ENCODE assay signal across 6 cellular contexts in the genomic region with DNA sequence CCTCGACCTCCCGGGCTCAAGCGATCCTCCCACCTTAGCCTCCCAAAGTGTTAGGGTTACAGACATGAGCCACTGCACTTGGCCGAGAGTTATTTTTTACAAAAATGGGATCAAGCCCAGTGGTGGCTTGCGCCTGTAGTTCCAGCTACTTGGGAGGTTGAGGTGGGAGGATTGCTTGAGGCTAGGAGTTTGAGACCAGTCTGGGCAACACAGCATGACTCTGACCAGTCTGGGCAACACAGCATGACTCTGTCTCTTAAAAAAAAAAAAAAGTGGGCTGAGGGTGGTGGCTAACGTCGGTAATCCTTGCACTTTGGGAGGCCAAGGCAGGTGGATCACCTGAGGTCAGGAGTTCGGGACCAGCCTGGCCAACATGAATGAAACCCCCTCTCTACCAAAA. TPM values are rescaled to one million over a fixed set of nuclear protein-coding genes. Genes with fewer than 3 reads are reported as not detected.
A peak's percentile ranks its signal among the peaks of the same experiment; 100 is the strongest.
DNase-seq lines count a peak whose midpoint lies in the region; ATAC-seq, FAIRE-seq and TF ChIP-seq lines count a peak whose summit lies in the region.
"Not testable (repeated sequence)": the region's sequence is repeated elsewhere in the genome, so short reads cannot be mapped to it uniquely, and the experiment has no call there.

No MANE protein-coding gene starts in this region.

- in situ Hi-C loops in GM12878 (cut with MboI); HepG2 (cut with HindIII; ENCODE audit: extremely low pct_ligation_motif_present, low pct_unique_long_range_greater_than_20kb): not testable (repeated sequence)

- H3K9ac ChIP-seq in BLaER1 treated with 17β-estradiol and CSF1 and Interleukin-3, amounts not matched to agents 10 nM and 100 nM; GM12878 (ENCODE audit: control insufficient read depth, insufficient read depth, low read length); HepG2 (ENCODE audit: insufficient read depth, low read depth, low read length); subcutaneous abdominal adipose tissue (ENCODE audit: low read length in 5 of 5): not testable (repeated sequence)

- peaks cover 0 to 68% (median 53%) of the 10 kb centered on the region in 11 experiments; a peak in 19 of 22 replicates for H3K36me3 ChIP-seq in BLaER1 treated with 17β-estradiol and CSF1 and Interleukin-3, amounts not matched to agents 10 nM and 100 nM
- H3K36me3 ChIP-seq in GM12878 (ENCODE audit: control insufficient read depth in 2 of 2, insufficient read depth in 2 of 2, low read length in 1 of 2); HepG2 (replicated peaks in 1 of 2; ENCODE audit: control insufficient read depth in 1 of 2, insufficient read depth in 2 of 2, low read length in 2 of 2); subcutaneous abdominal adipose tissue (ENCODE audit: control insufficient read depth in 5 of 5, insufficient read depth in 5 of 5, low read length in 5 of 5): not testable (repeated sequence)

- CTCF ChIA-PET in HEK293T (lab: Yijun Ruan, JAX); WTC11 (lab: Charles Lee); HepG2 (lab: Yijun Ruan, JAX; ENCODE audit: low intra/inter-chr PET ratio, low total read pairs): not testable (repeated sequence)
- CTCF ChIA-PET in GM12878 (lab: Yijun Ruan, JAX) = interaction anchor here (1.0 to 5.5 kb wide), 3 partner anchors 12 to 96 kb away, joined by 3 to 37 read pairs (median 3); no protein-coding TSS in a partner anchor

- not testable (repeated sequence) for TF ChIP-seq POLR2A in GM12878 (IDR thresholded peaks at IDR 0.05; ENCODE audit: low read depth, low read length); HepG2 (IDR thresholded peaks at IDR 0.05; ENCODE audit: insufficient read depth in 1 of 2, low read depth in 2 of 2, low read length in 2 of 2)

- RAD21 ChIA-PET in GM12878 (lab: Charles Lee; ENCODE audit: unreplicated experiment) = not testable (repeated sequence)

- not testable (repeated sequence) for FAIRE-seq in GM12878 (lab: Jason Lieb, UNC); HepG2 (lab: Jason Lieb, UNC)

- not testable (repeated sequence) for TF ChIP-seq EP300 in GM12878 (IDR thresholded peaks at IDR 0.05; ENCODE audit: borderline replicate concordance in 1 of 2, control insufficient read depth in 1 of 2, low read depth in 2 of 2, low read length in 2 of 2); HepG2 (IDR thresholded peaks at IDR 0.05; ENCODE audit: low read depth in 2 of 2, low read length in 2 of 2); HepG2 (CRISPR knock-in tag; IDR thresholded peaks at IDR 0.05; ENCODE audit: borderline replicate concordance)

- peak overlapping the region in 10 of 11 experiments; percentile 8 to 94 (median 38); a peak in 16 of 22 replicates for H3K4me2 ChIP-seq in BLaER1 treated with 17β-estradiol and CSF1 and Interleukin-3, amounts not matched to agents 10 nM and 100 nM
- H3K4me2 ChIP-seq in GM12878 (ENCODE audit: control insufficient read depth, insufficient read depth) = peak overlapping the region; percentile 9; the same call in 1 of the 2 replicates
- H3K4me2 ChIP-seq in HepG2 (ENCODE audit: low read depth, low read length) = peak overlapping the region; percentile 34; the same call in 1 of the 2 replicates

- ATAC-seq in WTC11, GM12878, HepG2: not testable (repeated sequence)

- not testable (repeated sequence) for H3K36me3 Mint-ChIP-seq in WTC11

- not testable (repeated sequence) for H3K4me3 ChIP-seq in BLaER1 treated with 17β-estradiol and CSF1 and Interleukin-3, amounts not matched to agents 10 nM and 100 nM; GM12878; HepG2 (replicated peaks in 1 of 3; ENCODE audit: insufficient read depth in 1 of 3, low read depth in 2 of 3, low read length in 3 of 3); subcutaneous abdominal adipose tissue (ENCODE audit: low read depth in 1 of 5, low read length in 5 of 5)

- peaks cover 75 to 91% (median 90%) of the 10 kb centered on the region in 11 experiments; a peak in 21 of 22 replicates for H4K20me1 ChIP-seq in BLaER1 treated with 17β-estradiol and CSF1 and Interleukin-3, amounts not matched to agents 10 nM and 100 nM
- not testable (repeated sequence) for H4K20me1 ChIP-seq in GM12878 (ENCODE audit: control insufficient read depth, insufficient read depth)
- peaks cover 76% of the 10 kb centered on the region for H4K20me1 ChIP-seq in HepG2 (ENCODE audit: insufficient read depth, low read length)

- SMC1A ChIA-PET in GM12878 (lab: Charles Lee; ENCODE audit: uncharacterized antibody, unreplicated experiment) = interaction anchor here (4.1 kb wide), 1 partner anchor 95 kb away, joined by 32 read pairs; no protein-coding TSS in a partner anchor

- H2AFZ ChIP-seq in GM12878 (ENCODE audit: control insufficient read depth, low read depth, low read length); HepG2 (ENCODE audit: low read length): not testable (repeated sequence)

- not testable (repeated sequence) for BruUV-seq in GM12878 (replicated peaks; lab: Mats Ljungman, UMichigan); HepG2 (replicated peaks; lab: Mats Ljungman, UMichigan)

- peaks cover 0 to 22% (median 14%) of the 10 kb centered on the region in 11 experiments; a peak in 14 of 22 replicates for H3K9me3 ChIP-seq in BLaER1 treated with 17β-estradiol and CSF1 and Interleukin-3, amounts not matched to agents 10 nM and 100 nM (replicated peaks in 1 of 11)
- H3K9me3 ChIP-seq in GM12878 (replicated peaks; ENCODE audit: control insufficient read depth, insufficient read depth, low read length); HepG2 (ENCODE audit: low read length); subcutaneous abdominal adipose tissue (ENCODE audit: control insufficient read depth in 5 of 5, low read length in 5 of 5): not testable (repeated sequence)

- DNase-seq in HEK293T (ENCODE audit: extremely low spot score); WTC11 (ENCODE audit: low spot score); GM12878 (ENCODE audit: low read depth, low spot score); HepG2 (ENCODE audit: low spot score): not testable (repeated sequence)

- peaks cover 42 to 70% (median 50%) of the 10 kb centered on the region in 10 experiments for H3K4me1 ChIP-seq in BLaER1 treated with 17β-estradiol and CSF1 and Interleukin-3, amounts not matched to agents 10 nM and 100 nM
- not testable (repeated sequence) for H3K4me1 ChIP-seq in GM12878 (ENCODE audit: control insufficient read depth, insufficient read depth, low read length)
- H3K4me1 ChIP-seq in HepG2 (ENCODE audit: insufficient read depth, low read length) = peaks cover 78% of the 10 kb centered on the region
- H3K4me1 ChIP-seq in subcutaneous abdominal adipose tissue (ENCODE audit: control insufficient read depth in 5 of 5, insufficient read depth in 5 of 5, low read length in 5 of 5) = peaks cover 0 to 79% (median 61%) of the 10 kb centered on the region in 5 donors

- not testable (repeated sequence) for TF ChIP-seq RAD21 in GM12878 (IDR thresholded peaks at IDR 0.05; ENCODE audit: insufficient read depth, low read depth, low read length); HepG2 (CRISPR knock-in tag; IDR thresholded peaks at IDR 0.05)

- H3K9me3 Mint-ChIP-seq in WTC11 = not testable (repeated sequence)

- peaks cover 90% of the 10 kb centered on the region for H3K79me2 ChIP-seq in GM12878 (ENCODE audit: control insufficient read depth, insufficient read depth, low read length)
- H3K79me2 ChIP-seq in HepG2 (ENCODE audit: insufficient read depth, low read length) = peaks cover 90% of the 10 kb centered on the region

- intact Hi-C loops in GM12878 (cut with micrococcal nuclease; ENCODE audit: unreplicated experiment) = loop anchor here (5.0 kb wide), 1 partner anchor 97 kb away; no protein-coding TSS in a partner anchor
- intact Hi-C loops in HepG2 (cut with micrococcal nuclease; ENCODE audit: unreplicated experiment) = not testable (repeated sequence)

- H3K27ac ChIP-seq in BLaER1 treated with 17β-estradiol and CSF1 and Interleukin-3, amounts not matched to agents 10 nM and 100 nM; GM12878 (ENCODE audit: control insufficient read depth, insufficient read depth); HepG2 (ENCODE audit: extremely low read length, insufficient read depth, low read length): not testable (repeated sequence)
- peak overlapping the region; percentile 97 for H3K27ac ChIP-seq in subcutaneous abdominal adipose tissue (ENCODE audit: low read depth, low read length)

- not testable (repeated sequence) for H3K27me3 ChIP-seq in BLaER1 treated with 17β-estradiol and CSF1 and Interleukin-3, amounts not matched to agents 10 nM and 100 nM; GM12878 (replicated peaks in 1 of 2; ENCODE audit: control insufficient read depth in 2 of 2, insufficient read depth in 2 of 2, low read length in 1 of 2); HepG2 (ENCODE audit: control insufficient read depth in 1 of 2, insufficient read depth in 2 of 2, low read length in 2 of 2); subcutaneous abdominal adipose tissue (ENCODE audit: control insufficient read depth in 5 of 5, insufficient read depth in 4 of 5, low read length in 5 of 5)

- 98% methylated on average over 5 of the region's 8 CpGs for WGBS in GM12878 (ENCODE audit: insufficient coverage, insufficient replicate concordance, low lambda C conversion rate, missing lambda C conversion rate)
- 88% methylated on average over 8 of the region's 8 CpGs for WGBS in HepG2 (ENCODE audit: low lambda C conversion rate)

- POLR2A ChIA-PET in HEK293T (lab: Yijun Ruan, JAX); WTC11 (lab: Charles Lee); GM12878 (lab: Charles Lee); HepG2 (lab: Yijun Ruan, JAX): not testable (repeated sequence)

- H3K27me3 Mint-ChIP-seq in WTC11 (ENCODE audit: low read depth) = not testable (repeated sequence)

- not testable (repeated sequence) for H3K27ac Mint-ChIP-seq in WTC11

- TF ChIP-seq CTCF in WTC11 (IDR thresholded peaks at IDR 0.05); GM12878 (IDR thresholded peaks at IDR 0.05 in 2 of 3, conservative IDR thresholded peaks at IDR 0.05 in 1 of 3; ENCODE audit: control insufficient read depth in 2 of 3, extremely low read depth in 1 of 3, insufficient read depth in 1 of 3, low read depth in 3 of 3, low read length in 3 of 3); HepG2 (CRISPR knock-in tag; IDR thresholded peaks at IDR 0.05): not testable (repeated sequence)

- H3K4me3 Mint-ChIP-seq in WTC11 = not testable (repeated sequence)

- peaks cover 26% of the 10 kb centered on the region for H3K4me1 Mint-ChIP-seq in WTC11

RNA-seq across cellular contexts. Expression of a gene that starts 4.2 kb away (rescaled TPM):
- total RNA-seq in WTC11 (2021) (36.0 to 39.2 TPM (median 38.4 TPM) in 3 replicates), GM12878 (2014; rRNA removed) (32.4 and 36.4 TPM in 2 replicates), GM12878 (2014; rRNA removed; fragmentation: Illumina TruSeq; extraction: Trizol) (51.5 and 52.1 TPM in 2 replicates), GM12878 (2021) (56.7 and 65.0 TPM in 2 replicates), HepG2 (2016; rRNA removed; fragmentation: Illumina TruSeq; extraction: Trizol) (35.2 and 40.8 TPM in 2 replicates)
- 71.1 and 80.0 TPM in 2 replicates for total RNA-seq in GM12878 (2013; cell fraction: nucleolus; rRNA removed)
- 24.0 TPM for polyA plus RNA-seq in GM12878 (2011; ENCODE audit: low read depth)
- polyA plus RNA-seq in GM12878 (2011; rRNA removed) (55.5 and 68.1 TPM in 2 replicates), GM12878 (2014; fragmentation: Illumina TruSeq; extraction: Trizol) (57.6 and 71.9 TPM in 2 replicates), GM12878 (2014; fragmentation: Nextera tagmentation; extraction: Ambion mirVana) (10 to 100 TPM; 15.4 to 18.2 TPM), GM12878 (2014; rRNA removed) (34.5 and 43.5 TPM in 2 replicates), GM12878 (2016; fragmentation: Nextera tagmentation; extraction: Ambion mirVana) (10 to 100 TPM in 1 of 2 experiments, 1 to 10 TPM in 1; 8.6 to 10.3 TPM), HepG2 (2011; rRNA removed) (52.2 and 56.5 TPM in 2 replicates)
- 32.4 and 37.7 TPM in 2 replicates for polyA plus RNA-seq in GM12878 (2011; cell fraction: cytosol; rRNA removed)
- polyA plus RNA-seq in GM12878 (2011; cell fraction: nucleus; rRNA removed) = 22.6 and 26.6 TPM in 2 replicates
- 25.8 and 31.8 TPM in 2 replicates for polyA plus RNA-seq in GM12878 (2012)
- 47.2 and 50.3 TPM in 2 replicates for polyA minus RNA-seq in GM12878 (2011; rRNA and poly(A)+ RNA removed)
- 15.9 and 16.9 TPM in 2 replicates for polyA minus RNA-seq in GM12878 (2011; cell fraction: cytosol; rRNA and poly(A)+ RNA removed)
- 16.0 and 26.6 TPM in 2 replicates for polyA minus RNA-seq in GM12878 (2011; cell fraction: nucleus; rRNA and poly(A)+ RNA removed)
- total RNA-seq in HepG2 (2016; cell fraction: cytosol; rRNA removed; fragmentation: Illumina TruSeq; extraction: Trizol; ENCODE audit: low read depth) = 14.0 and 15.3 TPM in 2 replicates
- 34.6 and 36.8 TPM in 2 replicates for total RNA-seq in HepG2 (2016; cell fraction: insoluble cytoplasmic fraction; rRNA removed; fragmentation: Illumina TruSeq; extraction: Trizol)
- 32.2 and 37.5 TPM in 2 replicates for total RNA-seq in HepG2 (2016; cell fraction: membrane; rRNA removed; fragmentation: Illumina TruSeq; extraction: Trizol)
- 57.1 and 62.9 TPM in 2 replicates for total RNA-seq in HepG2 (2016; cell fraction: nucleus; rRNA removed; fragmentation: Illumina TruSeq; extraction: Trizol)
- polyA plus RNA-seq in HepG2 (2011; cell fraction: cytosol; rRNA removed) = 30.4 and 47.3 TPM in 2 replicates
- polyA plus RNA-seq in HepG2 (2011; cell fraction: nucleus; rRNA removed) = 39.2 and 60.6 TPM in 2 replicates
- 68.6 and 70.3 TPM in 2 replicates for polyA plus RNA-seq in HepG2 (2012)
- 8.2 TPM in 2 replicates for polyA plus RNA-seq in HepG2 (2016; cell fraction: cytosol; fragmentation: Illumina TruSeq; extraction: Trizol; ENCODE audit: low read depth)
- polyA plus RNA-seq in HepG2 (2016; cell fraction: insoluble cytoplasmic fraction; fragmentation: Illumina TruSeq; extraction: Trizol; ENCODE audit: low read depth) = 42.4 and 47.2 TPM in 2 replicates
- 24.7 and 28.3 TPM in 2 replicates for polyA plus RNA-seq in HepG2 (2016; cell fraction: membrane; fragmentation: Illumina TruSeq; extraction: Trizol; ENCODE audit: low read depth)
- 75.6 and 80.5 TPM in 2 replicates for polyA plus RNA-seq in HepG2 (2016; cell fraction: nucleus; fragmentation: Illumina TruSeq; extraction: Trizol; ENCODE audit: insufficient read depth, low read depth)
- 53.2 and 63.9 TPM in 2 replicates for polyA minus RNA-seq in HepG2 (2011; rRNA and poly(A)+ RNA removed; ENCODE audit: low replicate concordance)
- 37.1 and 43.3 TPM in 2 replicates for polyA minus RNA-seq in HepG2 (2011; cell fraction: cytosol; rRNA and poly(A)+ RNA removed)
- 89.9 and 92.1 TPM in 2 replicates for polyA minus RNA-seq in HepG2 (2011; cell fraction: nucleus; rRNA and poly(A)+ RNA removed)
